In the genomic region with DNA sequence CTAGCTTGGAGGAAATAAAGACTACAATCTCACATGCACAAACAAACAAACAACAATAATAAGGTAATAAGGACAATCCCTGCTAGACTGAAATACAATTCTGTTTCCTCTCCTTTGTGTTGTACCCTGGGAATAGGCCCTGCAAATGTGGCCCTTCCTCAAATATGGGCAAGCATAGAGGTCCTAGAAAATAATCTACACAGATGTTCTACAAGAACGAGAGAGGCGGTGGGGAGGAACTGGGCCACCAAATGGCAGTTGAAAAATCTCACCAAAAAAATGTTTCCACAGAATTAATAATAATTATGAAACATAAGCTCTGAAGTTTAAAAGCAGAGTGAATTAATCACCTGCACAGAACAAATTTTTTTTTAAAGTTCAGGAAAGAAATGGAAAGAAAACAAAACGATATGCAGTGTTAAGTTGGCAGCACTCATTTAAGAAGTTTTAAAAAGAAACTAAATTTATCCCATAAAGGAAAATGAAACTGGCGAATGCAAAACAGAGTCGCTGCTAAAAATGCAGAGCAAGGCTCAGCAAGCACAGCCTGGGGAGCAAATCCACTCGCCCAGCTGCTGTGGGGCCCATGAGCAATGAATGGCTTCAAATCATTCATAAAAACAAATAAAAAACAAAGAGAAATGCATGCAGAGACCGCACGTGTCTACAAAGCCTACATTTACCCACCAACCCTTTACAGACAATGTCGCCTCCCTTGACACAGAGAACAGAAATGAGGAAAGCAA, we compare ENCODE assay signal across 17 cellular contexts.
"Had no signal": no experiment of that assay in that cellular context is flagged by ENCODE, and none has a peak within 500 bp of the region (broad histone marks: within the 10 kb centered on the region; RNA-seq: fewer than 3 reads in every experiment).

No MANE protein-coding gene starts in this region.

- H3K36me3 ChIP-seq: brain microvascular endothelial cell, esophagus squamous epithelium had no signal

- H3K4me3 Mint-ChIP-seq: activated B cell treated with CpG ODN at 0.5 μM for 24 hours; activated T-helper 17 cell treated with anti-CD3 and anti-CD28 coated beads, Interleukin-2, amount 50 U/mL, for 72 hours; central memory CD8-positive, alpha-beta T cell; natural killer cell; stimulated activated memory B cell treated with anti-CD40 and anti-IgM and Interleukin-4, amounts not matched to agents 10 μg/mL and 1 μg/mL and 100 μg/mL, for 72 hours had no signal

- H3K4me1 Mint-ChIP-seq: activated B cell treated with CpG ODN at 0.5 μM for 24 hours; activated T-helper 17 cell treated with anti-CD3 and anti-CD28 coated beads, Interleukin-2, amount 50 U/mL, for 72 hours; central memory CD8-positive, alpha-beta T cell; natural killer cell; stimulated activated memory B cell treated with anti-CD40 and anti-IgM and Interleukin-4, amounts not matched to agents 10 μg/mL and 1 μg/mL and 100 μg/mL, for 72 hours had no signal

- H3K4me3 ChIP-seq: coronary artery, esophagus squamous epithelium had no signal

- H3K27ac ChIP-seq: brain microvascular endothelial cell, coronary artery, esophagus squamous epithelium had no signal

- ATAC-seq: activated T-helper 17 cell treated with anti-CD3 and anti-CD28 coated beads, Interleukin-2, amount 50 U/mL, for 72 hours; natural killer cell; stimulated activated memory B cell treated with anti-CD40 and anti-IgM and Interleukin-4, amounts not matched to agents 10 μg/mL and 1 μg/mL and 100 μg/mL, for 72 hours had no signal

- H3K27me3 ChIP-seq: brain microvascular endothelial cell, esophagus squamous epithelium had no signal

- DNase-seq: activated B cell treated with CpG ODN at 0.5 μM for 24 hours; activated CD4-positive, alpha-beta T cell treated with anti-CD3 and anti-CD28 coated beads, Interleukin-2, amount 50 U/mL, for 1 hour; activated naive CD4-positive, alpha-beta T cell treated with Interleukin-2 at 50 U/mL for 16 hours; anterior cingulate cortex; brain microvascular endothelial cell; esophagus squamous epithelium; glutamatergic neuron; kidney glomerular epithelial cell; mesenchymal stem cell; natural killer cell; posterior cingulate gyrus; retina; stimulated activated CD4-positive, alpha-beta T cell treated with anti-CD3 and anti-CD28 coated beads, Interleukin-2, amount 100 ng/mL, for 48 hours had no signal

- H3K27ac Mint-ChIP-seq: activated B cell treated with CpG ODN at 0.5 μM for 24 hours; activated T-helper 17 cell treated with anti-CD3 and anti-CD28 coated beads, Interleukin-2, amount 50 U/mL, for 72 hours; natural killer cell; stimulated activated memory B cell treated with anti-CD40 and anti-IgM and Interleukin-4, amounts not matched to agents 10 μg/mL and 1 μg/mL and 100 μg/mL, for 72 hours had no signal

- H3K27me3 Mint-ChIP-seq: activated B cell treated with CpG ODN at 0.5 μM for 24 hours; activated T-helper 17 cell treated with anti-CD3 and anti-CD28 coated beads, Interleukin-2, amount 50 U/mL, for 72 hours; central memory CD8-positive, alpha-beta T cell; stimulated activated memory B cell treated with anti-CD40 and anti-IgM and Interleukin-4, amounts not matched to agents 10 μg/mL and 1 μg/mL and 100 μg/mL, for 72 hours had no signal

- H3K4me1 ChIP-seq: esophagus squamous epithelium had no signal
